Comparison of ENCODE assay signal across 9 cellular contexts in the genomic region with DNA sequence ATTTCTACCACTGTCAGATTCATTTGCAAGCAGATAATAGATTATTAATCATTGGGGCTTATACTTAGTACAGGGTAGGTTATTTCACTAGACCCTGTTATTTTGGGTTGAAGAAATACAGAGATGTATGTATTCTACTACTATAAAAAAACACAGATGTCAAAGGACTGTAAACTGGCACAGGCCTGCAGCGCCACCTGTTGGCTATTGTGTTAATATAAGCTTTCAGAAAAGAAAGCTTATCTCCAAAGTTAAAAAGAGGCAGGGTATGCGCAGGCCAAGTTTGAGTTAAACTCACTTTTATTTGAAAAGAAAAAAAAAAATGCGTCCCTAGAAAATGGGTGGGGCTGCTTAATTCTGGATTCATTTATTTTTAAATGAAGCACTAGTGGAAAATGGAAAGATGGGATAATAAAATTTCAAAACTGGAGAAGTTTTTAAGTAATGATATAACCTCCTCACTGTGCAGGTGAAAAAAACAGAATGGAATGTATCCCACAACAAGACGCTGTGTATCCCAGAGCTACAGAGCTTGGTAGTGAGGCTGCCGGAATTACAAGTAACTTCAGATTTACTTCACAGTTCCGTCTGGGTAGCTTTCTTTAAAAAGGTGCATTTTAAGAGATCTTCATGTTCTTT.
A peak's percentile ranks its signal among the peaks of the same experiment; 100 is the strongest.
DNase-seq lines count a peak whose midpoint lies in the region; ATAC-seq and TF ChIP-seq lines count a peak whose summit lies in the region.
"Had no signal": no experiment of that assay in that cellular context is flagged by ENCODE, and none has a peak within 500 bp of the region (broad histone marks: within the 10 kb centered on the region; RNA-seq: fewer than 3 reads in every experiment).

No MANE protein-coding gene starts in this region.

- H3K9ac ChIP-seq in GM23248 = no peak overlapping the region

- H3K4me2 ChIP-seq in GM23248 (ENCODE audit: unreplicated experiment) = no peak overlapping the region

- H3K4me3 ChIP-seq in GM23248 = no peak overlapping the region

- no peak overlapping the region for H3K27ac ChIP-seq in CD4-positive, alpha-beta T cell (ENCODE audit: low read depth, low read length)
- no peak overlapping the region for H3K27ac ChIP-seq in GM23248

- H3K27me3 Mint-ChIP-seq in CD4-positive, alpha-beta T cell = no peaks in the 10 kb centered on the region
- H3K27me3 Mint-ChIP-seq in central memory CD8-positive, alpha-beta T cell = peaks cover 35% of the 10 kb centered on the region
- H3K27me3 Mint-ChIP-seq: IgD-negative memory B cell had no signal

- H3F3A ChIP-seq in GM23248 (ENCODE audit: insufficient read depth) = peaks cover 16% of the 10 kb centered on the region

- no peak overlapping the region for H3K27ac Mint-ChIP-seq in CD4-positive, alpha-beta T cell
- no peak overlapping the region for H3K27ac Mint-ChIP-seq in central memory CD8-positive, alpha-beta T cell (ENCODE audit: low read depth)
- H3K27ac Mint-ChIP-seq: IgD-negative memory B cell had no signal

- H3K79me2 ChIP-seq in GM23248 (ENCODE audit: insufficient read depth) = no peaks in the 10 kb centered on the region

- H3K9me2 ChIP-seq in GM23248 (ENCODE audit: insufficient read depth) = no peaks in the 10 kb centered on the region

- H3K4me3 Mint-ChIP-seq in CD4-positive, alpha-beta T cell = no peak overlapping the region
- no peak overlapping the region for H3K4me3 Mint-ChIP-seq in central memory CD8-positive, alpha-beta T cell
- H3K4me3 Mint-ChIP-seq: IgD-negative memory B cell had no signal

- no peaks in the 10 kb centered on the region for H4K20me1 ChIP-seq in GM23248 (ENCODE audit: insufficient read depth)

- DNase-seq in CD4-positive, alpha-beta T cell = peak; percentile 49 to 73 (median 56)
- DNase-seq in GM23248 (peak; percentile 67), NCI-H1694 treated with DMSO at 0.1 percent for 48 hours (lab: John Stamatoyannopoulos, UW) (peak; percentile 34), left colon (peak; percentile 39 to 83), DMS153 (lab: John Stamatoyannopoulos, UW) (no peak)
- peak; percentile 47 for DNase-seq in activated CD4-positive, alpha-beta T cell treated with anti-CD3 and anti-CD28 coated beads for 1 hour
- peak; percentile 18 to 44 for DNase-seq in central memory CD8-positive, alpha-beta T cell (ENCODE audit: low spot score in 2 of 2)
- DNase-seq in stimulated activated CD4-positive, alpha-beta T cell treated with anti-CD3 and anti-CD28 coated beads, Interleukin-2, amount 100 ng/mL, for 48 hours = peak; percentile 70 to 74

- no peaks in the 10 kb centered on the region for H3K36me3 ChIP-seq in GM23248 (ENCODE audit: low read depth)

- 36 to 40% methylated on average over 6 of the region's 6 CpGs for WGBS in GM23248 (ENCODE audit: low coverage in 1 of 2, low lambda C conversion rate in 2 of 2, missing lambda C conversion rate in 2 of 2), 2 experiments

- H3K4me1 Mint-ChIP-seq in CD4-positive, alpha-beta T cell (ENCODE audit: low read depth) = peaks cover 5% of the 10 kb centered on the region
- H3K4me1 Mint-ChIP-seq in central memory CD8-positive, alpha-beta T cell = no peaks in the 10 kb centered on the region

- H3K9me3 Mint-ChIP-seq in CD4-positive, alpha-beta T cell = no peaks in the 10 kb centered on the region
- H3K9me3 Mint-ChIP-seq in central memory CD8-positive, alpha-beta T cell = no peaks in the 10 kb centered on the region
- H3K9me3 Mint-ChIP-seq: IgD-negative memory B cell had no signal

- ATAC-seq in CD4-positive, alpha-beta T cell (ENCODE audit: poor library complexity) = peak; percentile 37
- ATAC-seq in central memory CD8-positive, alpha-beta T cell (replicated peaks; ENCODE audit: extremely low read depth, poor library complexity, severe bottlenecking) = no peak
- peak; percentile 59 for ATAC-seq in left colon

- no peaks in the 10 kb centered on the region for H3K9me3 ChIP-seq in CD4-positive, alpha-beta T cell (ENCODE audit: control insufficient read depth, low read length)
- no peaks in the 10 kb centered on the region for H3K9me3 ChIP-seq in GM23248 (ENCODE audit: low read depth)

- no peaks in the 10 kb centered on the region for H3K27me3 ChIP-seq in CD4-positive, alpha-beta T cell (ENCODE audit: control insufficient read depth, insufficient read depth, low read length)
- H3K27me3 ChIP-seq in GM23248 (replicated peaks; ENCODE audit: insufficient read depth) = no peaks in the 10 kb centered on the region

- H2AFZ ChIP-seq in GM23248 = no peak overlapping the region

- peaks cover 39% of the 10 kb centered on the region for H3K4me1 ChIP-seq in GM23248 (ENCODE audit: insufficient read depth)

- peak; percentile 85 for TF ChIP-seq CTCF in CD4-positive, alpha-beta T cell (IDR thresholded peaks at IDR 0.05)

- CTCF ChIA-PET in CD4-positive, alpha-beta T cell (lab: Charles Lee) = interaction anchor here (0.6 to 1.9 kb wide), 18 partner anchors 10 to 553 kb away, joined by 3 to 14 read pairs (median 3); no protein-coding TSS in a partner anchor

- POLR2A ChIA-PET in CD4-positive, alpha-beta T cell (lab: Charles Lee) = interaction anchor here (0.6 to 1.2 kb wide), 6 partner anchors 16 to 459 kb away, joined by 3 to 4 read pairs (median 3); no protein-coding TSS in a partner anchor

- intact Hi-C loops in CD4-positive, alpha-beta T cell (cut with DNase I, micrococcal nuclease) = loop anchor here (1.0 to 10.0 kb wide), 5 partner anchors 87 to 494 kb away; no protein-coding TSS in a partner anchor
- intact Hi-C loops in left colon (cut with DNase I, micrococcal nuclease) = loop anchor here in 1 of 2 donors (2.0 to 10.0 kb wide), 2 partner anchors 84 to 156 kb away; no protein-coding TSS in a partner anchor

- in situ Hi-C loops in GM23248 (cut with MboI) = no loop called here

- no peaks in the 10 kb centered on the region for H3K36me3 Mint-ChIP-seq in CD4-positive, alpha-beta T cell (ENCODE audit: low read depth)
- H3K36me3 Mint-ChIP-seq in central memory CD8-positive, alpha-beta T cell (ENCODE audit: insufficient read depth) = no peaks in the 10 kb centered on the region
- H3K36me3 Mint-ChIP-seq: IgD-negative memory B cell had no signal
